In genomic region chr2:160287476-160287875, GRCh38 we compare ENCODE assay signal across 23 cellular contexts.
A peak's percentile ranks its signal among the peaks of the same experiment; 100 is the strongest.
DNase-seq lines count a peak whose midpoint lies in the region; ATAC-seq and TF ChIP-seq lines count a peak whose summit lies in the region.
"Had no signal": no experiment of that assay in that cellular context is flagged by ENCODE, and none has a peak within 500 bp of the region (broad histone marks: within the 10 kb centered on the region; RNA-seq: fewer than 3 reads in every experiment).

No MANE protein-coding gene starts in this region.

- H3K9me2 ChIP-seq in GM23338 (ENCODE audit: insufficient read depth), result no peaks in the 10 kb centered on the region
- no peaks in the 10 kb centered on the region for H3K9me2 ChIP-seq in PC-9 (ENCODE audit: insufficient read depth)

- H3K4me3 ChIP-seq in GM23338, result no peak overlapping the region
- no peak overlapping the region for H3K4me3 ChIP-seq in choroid plexus epithelial cell (ENCODE audit: low read depth, low read length)
- H3K4me3 ChIP-seq in psoas muscle, result no peak overlapping the region
- no peak overlapping the region for H3K4me3 ChIP-seq in PC-9
- H3K4me3 ChIP-seq: adrenal gland, suprapubic skin had no signal

- H3K4me1 ChIP-seq in GM23338 (ENCODE audit: insufficient read depth) (no peaks in the 10 kb centered on the region), psoas muscle (peaks cover 50% of the 10 kb centered on the region), PC-9 (replicated peaks; ENCODE audit: insufficient read depth) (no peaks in the 10 kb centered on the region)

- DNase-seq in NCI-H1436 (lab: John Stamatoyannopoulos, UW) (peak; percentile 6), NCI-H1436 treated with DMSO at 0.1 percent for 48 hours (lab: John Stamatoyannopoulos, UW) (no peak), GM23338 (ENCODE audit: low spot score) (no peak), choroid plexus epithelial cell (ENCODE audit: low read depth) (peak; percentile 55), psoas muscle (no peak), PC-9 (no peak), mesenteric fat pad (ENCODE audit: low spot score) (no peak), NCI-H69 (lab: John Stamatoyannopoulos, UW) (no peak)
- DNase-seq: activated CD4-positive, alpha-beta T cell treated with anti-CD3 and anti-CD28 coated beads, Interleukin-2, amount 10 ng/mL, durations not matched to agents 7 days and 5 days; activated T-cell treated with anti-CD3 and anti-CD28 coated beads, Interleukin-2, amount 50 U/mL, for 4 hours; adrenal gland; effector CD8-positive, alpha-beta T cell; foreskin fibroblast; naive B cell; NCI-H146; NCI-H524; stimulated activated CD4-positive, alpha-beta T cell treated with anti-CD3 and anti-CD28 coated beads, Interleukin-4, amount 100 ng/mL, for 1 hour had no signal

- ATAC-seq in GM23338 (no peak), psoas muscle (peak; percentile 37 to 83 (median 73))
- ATAC-seq: activated T-cell treated with anti-CD3 and anti-CD28 coated beads, Interleukin-2, amount 50 U/mL, for 4 hours; stimulated activated memory B cell treated with anti-CD40 and anti-IgM and Interleukin-4, amounts not matched to agents 10 μg/mL and 1 μg/mL and 100 μg/mL, for 72 hours; WTC11 had no signal

- H3K27me3 ChIP-seq in GM23338 (ENCODE audit: insufficient read depth) (no peaks in the 10 kb centered on the region), psoas muscle (ENCODE audit: insufficient read depth in 3 of 3, low read length in 2 of 3) (no peaks in the 10 kb centered on the region), PC-9 (ENCODE audit: insufficient read depth, low read depth) (no peaks in the 10 kb centered on the region)
- H3K27me3 ChIP-seq: adrenal gland, suprapubic skin had no signal

- peak overlapping the region; percentile 30; the same call in 1 of the 2 replicates for H3K27ac Mint-ChIP-seq in GM23338
- H3K27ac Mint-ChIP-seq: stimulated activated memory B cell treated with anti-CD40 and anti-IgM and Interleukin-4, amounts not matched to agents 10 μg/mL and 1 μg/mL and 100 μg/mL, for 72 hours; WTC11 had no signal

- H2AFZ ChIP-seq in GM23338, result no peak overlapping the region
- no peak overlapping the region for H2AFZ ChIP-seq in PC-9

- H3K4me3 Mint-ChIP-seq in GM23338, result no peak overlapping the region
- H3K4me3 Mint-ChIP-seq: activated CD4-positive, alpha-beta T cell treated with anti-CD3 and anti-CD28 coated beads, Interleukin-2, amount 10 ng/mL, durations not matched to agents 7 days and 5 days; activated T-cell treated with anti-CD3 and anti-CD28 coated beads, Interleukin-2, amount 50 U/mL, for 4 hours; brain; naive B cell; stimulated activated memory B cell treated with anti-CD40 and anti-IgM and Interleukin-4, amounts not matched to agents 10 μg/mL and 1 μg/mL and 100 μg/mL, for 72 hours; WTC11 had no signal

- 33 to 59% (median 34%) methylated on average over 3 of the region's 3 CpGs for WGBS in psoas muscle, 3 donors

- no peak overlapping the region for H3K4me2 ChIP-seq in GM23338
- no peak overlapping the region for H3K4me2 ChIP-seq in PC-9
- H3K4me2 ChIP-seq: KMS-11 had no signal

- H4K20me1 ChIP-seq in GM23338 (replicated peaks; ENCODE audit: insufficient read depth), result no peaks in the 10 kb centered on the region; the same call in 1 of the 2 replicates
- H4K20me1 ChIP-seq in PC-9 (ENCODE audit: insufficient read depth), result no peaks in the 10 kb centered on the region

- intact Hi-C loops in psoas muscle (cut with DNase I) (no loop called here), PC-9 (cut with micrococcal nuclease; ENCODE audit: unreplicated experiment) (no loop called here)

- BruUV-seq in PC-9 (replicated peaks; lab: Mats Ljungman, UMichigan), result no TSS peak

- no peaks in the 10 kb centered on the region for H3K79me2 ChIP-seq in GM23338 (replicated peaks; ENCODE audit: insufficient read depth)
- no peaks in the 10 kb centered on the region for H3K79me2 ChIP-seq in PC-9 (ENCODE audit: low read depth)

- H3K9me3 Mint-ChIP-seq in GM23338, result no peaks in the 10 kb centered on the region
- H3K9me3 Mint-ChIP-seq: activated CD4-positive, alpha-beta T cell treated with anti-CD3 and anti-CD28 coated beads, Interleukin-2, amount 10 ng/mL, durations not matched to agents 7 days and 5 days; activated T-cell treated with anti-CD3 and anti-CD28 coated beads, Interleukin-2, amount 50 U/mL, for 4 hours; naive B cell; stimulated activated memory B cell treated with anti-CD40 and anti-IgM and Interleukin-4, amounts not matched to agents 10 μg/mL and 1 μg/mL and 100 μg/mL, for 72 hours; WTC11 had no signal

- POLR2A ChIA-PET in PC-9 (lab: Charles Lee; ENCODE audit: unreplicated experiment), result no interaction called here

- no peaks in the 10 kb centered on the region for H3K9me3 ChIP-seq in psoas muscle
- H3K9me3 ChIP-seq in PC-9 (ENCODE audit: insufficient read depth, low read depth), result no peaks in the 10 kb centered on the region
- H3K9me3 ChIP-seq: adrenal gland, suprapubic skin had no signal

- peaks cover 2% of the 10 kb centered on the region; the same call in 2 of the 3 replicates for H3K4me1 Mint-ChIP-seq in GM23338
- H3K4me1 Mint-ChIP-seq: stimulated activated memory B cell treated with anti-CD40 and anti-IgM and Interleukin-4, amounts not matched to agents 10 μg/mL and 1 μg/mL and 100 μg/mL, for 72 hours had no signal

- H3F3A ChIP-seq in GM23338 (replicated peaks; ENCODE audit: low read depth), result no peaks in the 10 kb centered on the region
- no peaks in the 10 kb centered on the region for H3F3A ChIP-seq in PC-9 (ENCODE audit: insufficient read depth, low read depth)

- TF ChIP-seq CTCF in GM23338 (conservative IDR thresholded peaks at IDR 0.05; ENCODE audit: low read depth in 2 of 2), result no peak
- no peak for TF ChIP-seq CTCF in choroid plexus epithelial cell (conservative IDR thresholded peaks at IDR 0.05; ENCODE audit: low read depth, low read length)
- no peak for TF ChIP-seq CTCF in psoas muscle (IDR thresholded peaks at IDR 0.05)
- TF ChIP-seq CTCF in PC-9 (conservative IDR thresholded peaks at IDR 0.05), result no peak

- no peaks in the 10 kb centered on the region for H3K27me3 Mint-ChIP-seq in GM23338 (ENCODE audit: insufficient read depth, low read depth, poor library complexity)
- H3K27me3 Mint-ChIP-seq: activated CD4-positive, alpha-beta T cell treated with anti-CD3 and anti-CD28 coated beads, Interleukin-2, amount 10 ng/mL, durations not matched to agents 7 days and 5 days; naive B cell; stimulated activated memory B cell treated with anti-CD40 and anti-IgM and Interleukin-4, amounts not matched to agents 10 μg/mL and 1 μg/mL and 100 μg/mL, for 72 hours had no signal

- H3K36me3 ChIP-seq in GM23338 (ENCODE audit: insufficient read depth) (0 out of 2 replicates have a peak, but pooled peaks cover 9% of the 10 kb centered on the region), psoas muscle (ENCODE audit: insufficient read depth in 1 of 2, low read depth in 1 of 2) (peaks cover 7 to 55% of the 10 kb centered on the region in 2 donors), PC-9 (ENCODE audit: low read depth) (peaks cover 3% of the 10 kb centered on the region)

- H3K36me3 Mint-ChIP-seq in GM23338 (ENCODE audit: low read depth), result peaks cover 21% of the 10 kb centered on the region

- CTCF ChIA-PET in PC-9 (lab: Charles Lee), result no interaction called here

- H3K27ac ChIP-seq in GM23338 (ENCODE audit: low read depth) (no peak overlapping the region), psoas muscle (peak overlapping the region; percentile 51), PC-9 (no peak overlapping the region)
- H3K27ac ChIP-seq: 22Rv1, adrenal gland, KMS-11, suprapubic skin had no signal

Comparison
In these comparisons a context has a peak if more than half of its experiments do, and no peak if none do; other contexts are left out.
1. DNase-seq: peak in NCI-H1436 (single experiment) and choroid plexus epithelial cell (single experiment); none in NCI-H1436 treated with DMSO at 0.1 percent for 48 hours (single experiment), GM23338 (single experiment), psoas muscle (0 of 2), PC-9 (0 of 2), mesenteric fat pad (single experiment) and NCI-H69 (single experiment).